9 cellular contexts compared by ENCODE assay signal in genomic region chr1:153548722-153549695, GRCh38. TPM values are rescaled to one million over a fixed set of nuclear protein-coding genes. Genes with fewer than 3 reads are reported as not detected.
DNase-seq lines count a peak whose midpoint lies in the region; ATAC-seq and TF ChIP-seq lines count a peak whose summit lies in the region.
"Had no signal": no experiment of that assay in that cellular context is flagged by ENCODE, and none has a peak within 500 bp of the region (broad histone marks: within the 10 kb centered on the region; RNA-seq: fewer than 3 reads in every experiment).

Gene S100A3 (minus strand): TSS chr1:153549258. CDS start chr1:153548485, 773 bp downstream.

- DNase-seq in CD4-positive, alpha-beta memory T cell: no peak
- DNase-seq in Panc1 (ENCODE audit: low read depth, low spot score) (no peak), fibroblast of peridontal ligament (ENCODE audit: extremely low read depth) (peak; percentile 93), progenitor cell of endocrine pancreas (ENCODE audit: low spot score, unreplicated experiment) (no peak), retina (no peak)

- peaks cover 34% of the 10 kb centered on the region for H3K4me1 ChIP-seq in CD4-positive, alpha-beta memory T cell (ENCODE audit: insufficient read depth, low read length)
- peaks cover 67% of the 10 kb centered on the region for H3K4me1 ChIP-seq in Panc1 (ENCODE audit: control insufficient read depth, insufficient read depth, low read length)

- H3K36me3 Mint-ChIP-seq in CD4-positive, alpha-beta memory T cell: peaks cover 13 to 16% of the 10 kb centered on the region in 2 donors
- H3K36me3 Mint-ChIP-seq in progenitor cell of endocrine pancreas (ENCODE audit: insufficient read depth): no peaks in the 10 kb centered on the region

- BruUV-seq in Panc1 (replicated peaks; lab: Mats Ljungman, UMichigan): no TSS peak

- no peak for TF ChIP-seq CTCF in Panc1 (IDR thresholded peaks at IDR 0.05)
- no peak for TF ChIP-seq CTCF in progenitor cell of endocrine pancreas (IDR thresholded peaks at IDR 0.05; ENCODE audit: unreplicated experiment)

- in situ Hi-C loops in Panc1 (cut with HindIII; ENCODE audit: low pct_unique_long_range_greater_than_20kb, low sequenced_read_pairs): no loop called here

- no peak within 1 kb of the TSS for H3K27ac ChIP-seq in CD4-positive, alpha-beta memory T cell (ENCODE audit: low read depth, low read length)
- H3K27ac ChIP-seq in Panc1 (ENCODE audit: low read length): peak within 1 kb of the TSS; percentile 98

- CTCF ChIA-PET in CD4-positive, alpha-beta memory T cell (lab: Charles Lee; ENCODE audit: partially characterized antibody): interaction anchor here (1.4 to 17.8 kb wide), 3 partner anchors 15 to 19 kb away, joined by 4 to 214 read pairs (median 213); partner anchors contain the start of gene S100A6
- CTCF ChIA-PET in Panc1 (lab: Charles Lee): interaction anchor here (1.4 kb wide), 1 partner anchor 16 kb away, joined by 4 read pairs; no protein-coding TSS in a partner anchor

- no peaks in the 10 kb centered on the region for H3K9me3 Mint-ChIP-seq in CD4-positive, alpha-beta memory T cell
- no peaks in the 10 kb centered on the region for H3K9me3 Mint-ChIP-seq in progenitor cell of endocrine pancreas (ENCODE audit: low read depth)
- H3K9me3 Mint-ChIP-seq: stimulated activated naive CD8-positive, alpha-beta T cell treated with anti-CD3 and anti-CD28 coated beads, Interleukin-15, Interleukin-2, amounts not matched to agents 100 ng/mL and 50 ng/mL, for 24 hours had no signal

- intact Hi-C loops in CD4-positive, alpha-beta memory T cell (cut with micrococcal nuclease): no loop called here
- intact Hi-C loops in Panc1 (cut with micrococcal nuclease; ENCODE audit: unreplicated experiment): no loop called here

- peaks cover 7% of the 10 kb centered on the region for H3K36me3 ChIP-seq in CD4-positive, alpha-beta memory T cell (ENCODE audit: insufficient read depth, low read length)
- H3K36me3 ChIP-seq in Panc1 (ENCODE audit: control insufficient read depth, insufficient read depth, low read length): no peaks in the 10 kb centered on the region

- no peaks in the 10 kb centered on the region for H3K9me3 ChIP-seq in CD4-positive, alpha-beta memory T cell (ENCODE audit: control insufficient read depth in 1 of 2, low read length in 2 of 2)
- H3K9me3 ChIP-seq in Panc1 (ENCODE audit: control insufficient read depth, insufficient read depth, low read depth, low read length): no peaks in the 10 kb centered on the region

- H3K27me3 Mint-ChIP-seq in CD4-positive, alpha-beta memory T cell: no peaks in the 10 kb centered on the region
- H3K27me3 Mint-ChIP-seq in progenitor cell of endocrine pancreas: peaks cover 11% of the 10 kb centered on the region
- H3K27me3 Mint-ChIP-seq: stimulated activated naive CD8-positive, alpha-beta T cell treated with anti-CD3 and anti-CD28 coated beads, Interleukin-15, Interleukin-2, amounts not matched to agents 100 ng/mL and 50 ng/mL, for 24 hours had no signal

- ATAC-seq in Panc1: peak; percentile 64
- ATAC-seq in GM21786 (IDR thresholded peaks at IDR 0.05; ENCODE audit: unreplicated experiment): no peak
- no peak for ATAC-seq in HG03139 (IDR thresholded peaks at IDR 0.05; ENCODE audit: unreplicated experiment)
- ATAC-seq in GM21447 (IDR thresholded peaks at IDR 0.05; ENCODE audit: unreplicated experiment): no peak

- POLR2A ChIA-PET in CD4-positive, alpha-beta memory T cell (lab: Charles Lee; ENCODE audit: partially characterized antibody): interaction anchor here (2.3 to 9.7 kb wide), 2 partner anchors 9 to 14 kb away, joined by 11 to 631 read pairs; partner anchors contain the start of genes S100A5 and S100A6
- POLR2A ChIA-PET in Panc1 (lab: Charles Lee): no interaction called here

- H3K27ac Mint-ChIP-seq in CD4-positive, alpha-beta memory T cell: peak within 1 kb of the TSS in 5 of 7 donors; percentile 6 to 72 (median 57)
- H3K27ac Mint-ChIP-seq in progenitor cell of endocrine pancreas: peak within 1 kb of the TSS; percentile 52
- H3K27ac Mint-ChIP-seq: stimulated activated naive CD8-positive, alpha-beta T cell treated with anti-CD3 and anti-CD28 coated beads, Interleukin-15, Interleukin-2, amounts not matched to agents 100 ng/mL and 50 ng/mL, for 24 hours had no signal

- peak within 1 kb of the TSS in 2 of 8 donors; percentile 43 to 59 for H3K4me3 Mint-ChIP-seq in CD4-positive, alpha-beta memory T cell
- H3K4me3 Mint-ChIP-seq in progenitor cell of endocrine pancreas (ENCODE audit: low read depth): no peak within 1 kb of the TSS
- H3K4me3 Mint-ChIP-seq: stimulated activated naive CD8-positive, alpha-beta T cell treated with anti-CD3 and anti-CD28 coated beads, Interleukin-15, Interleukin-2, amounts not matched to agents 100 ng/mL and 50 ng/mL, for 24 hours had no signal

- H3K27me3 ChIP-seq in CD4-positive, alpha-beta memory T cell (ENCODE audit: insufficient read depth, low read length): no peaks in the 10 kb centered on the region
- no peaks in the 10 kb centered on the region for H3K27me3 ChIP-seq in Panc1 (ENCODE audit: control insufficient read depth, insufficient read depth, low read length)

- H3K4me3 ChIP-seq in CD4-positive, alpha-beta memory T cell (ENCODE audit: low read length in 2 of 2): no peak within 1 kb of the TSS
- H3K4me3 ChIP-seq in Panc1 (ENCODE audit: low read depth in 2 of 2, low read length in 2 of 2): no peak within 1 kb of the TSS

- H3K4me1 Mint-ChIP-seq in CD4-positive, alpha-beta memory T cell: peaks cover 15 to 48% (median 37%) of the 10 kb centered on the region in 4 donors
- H3K4me1 Mint-ChIP-seq in progenitor cell of endocrine pancreas (ENCODE audit: low read depth): peaks cover 27% of the 10 kb centered on the region

RNA-seq across cellular contexts. Expression of gene S100A3, which starts in this region (rescaled TPM):
- not detected for total RNA-seq in CD4-positive, alpha-beta memory T cell
- not detected for polyA plus RNA-seq in CD4-positive, alpha-beta memory T cell
- total RNA-seq in Panc1 (2021; ENCODE audit: unreplicated experiment) (12.0 TPM), progenitor cell of endocrine pancreas (0.46 and 1.5 TPM in 2 replicates)
- 10.0 TPM for polyA plus RNA-seq in Panc1 (2012; ENCODE audit: insufficient read length)
